Comparison of ENCODE assay signal across 9 cellular contexts in genomic region chr7:127854383-127854782, GRCh38.
"Had no signal": no experiment of that assay in that cellular context is flagged by ENCODE, and none has a peak within 500 bp of the region (broad histone marks: within the 10 kb centered on the region; RNA-seq: fewer than 3 reads in every experiment).

No MANE protein-coding gene starts in this region.

- FAIRE-seq: HTR-8/SVneo had no signal

- H3K27ac ChIP-seq: GM23248, KMS-11 had no signal

- ATAC-seq: HCT116 had no signal

- H3K9ac ChIP-seq: GM23248, KMS-11 had no signal

- H3K9me3 ChIP-seq: HAP-1 had no signal

- DNase-seq: GM23248, GOT3, H7, IMR-90, KBM-7 had no signal

- H3K4me3 ChIP-seq: GM23248, HAP-1 had no signal

- H2AFZ ChIP-seq: GM23248 had no signal
